In genomic region chr17:80219013-80219776, GRCh38 we compare ENCODE assay signal across 8 cellular contexts. TPM values are rescaled to one million over a fixed set of nuclear protein-coding genes. Genes with fewer than 3 reads are reported as not detected.
DNase-seq lines count a peak whose midpoint lies in the region; ATAC-seq, FAIRE-seq and TF ChIP-seq lines count a peak whose summit lies in the region.

No MANE protein-coding gene starts in this region.

- 34% methylated on average over 15 of the region's 15 CpGs for WGBS in mesenchymal stem cell

- H4K91ac ChIP-seq in mesenchymal stem cell (ENCODE audit: low read length): peak overlapping the region; percentile 95

- H3K4me2 ChIP-seq in mesenchymal stem cell (ENCODE audit: low read length, poor library complexity, severe bottlenecking): peak overlapping the region; percentile 97

- H3K9ac ChIP-seq in mesenchymal stem cell (ENCODE audit: low read length): peak overlapping the region; percentile 98

- no peak overlapping the region for H3K23ac ChIP-seq in mesenchymal stem cell (ENCODE audit: low read length in 2 of 2)

- no peak overlapping the region for H2AFZ ChIP-seq in mesenchymal stem cell (ENCODE audit: low read depth, low read length)

- intact Hi-C loops in activated CD4-positive, alpha-beta memory T cell treated with anti-CD3 and anti-CD28 coated beads for 36 hours (cut with micrococcal nuclease): loop anchor here (1.0 to 2.0 kb wide), 5 partner anchors 35 to 222 kb away; partner anchors contain the start of gene EIF4A3

- H4K8ac ChIP-seq in mesenchymal stem cell (ENCODE audit: low read length): peak overlapping the region; percentile 90

- H3K4me3 ChIP-seq in mesenchymal stem cell (ENCODE audit: insufficient read depth in 1 of 2, low read depth in 1 of 2, low read length in 2 of 2): peak overlapping the region; percentile 81 to 97

- DNase-seq in GM12892 (ENCODE audit: insufficient read length): peak; percentile 75
- DNase-seq in NCI-H82 treated with DMSO at 0.1 percent for 48 hours (lab: John Stamatoyannopoulos, UW; ENCODE audit: unreplicated experiment): peak; percentile 29
- DNase-seq in activated CD4-positive, alpha-beta memory T cell treated with anti-CD3 and anti-CD28 coated beads for 36 hours: peak; percentile 98
- DNase-seq in effector CD8-positive, alpha-beta T cell (lab: John Stamatoyannopoulos, UW): peak; percentile 81
- DNase-seq in mesenchymal stem cell: peak; percentile 88
- DNase-seq in stimulated activated CD8-positive, alpha-beta memory T cell treated with anti-CD3 and anti-CD28 coated beads, Interleukin-15, amount 100 ng/mL, for 4 hours (ENCODE audit: low read depth in 2 of 2): peak; percentile 82 to 89

- H3K27me3 ChIP-seq in mesenchymal stem cell (ENCODE audit: control insufficient read depth in 1 of 2, insufficient read depth in 1 of 2, low read length in 2 of 2): no peaks in the 10 kb centered on the region

- peaks cover 16% of the 10 kb centered on the region for H3K36me3 Mint-ChIP-seq in activated CD4-positive, alpha-beta memory T cell treated with anti-CD3 and anti-CD28 coated beads for 36 hours

- peak overlapping the region; percentile 34 for H2AK5ac ChIP-seq in mesenchymal stem cell (ENCODE audit: low read length, severe bottlenecking)

- peaks cover 21% of the 10 kb centered on the region for H3K4me1 ChIP-seq in mesenchymal stem cell (ENCODE audit: control insufficient read depth, insufficient read depth, low read depth, low read length)

- peak; percentile 62 for ATAC-seq in HG03066 (IDR thresholded peaks at IDR 0.05; ENCODE audit: low read depth, unreplicated experiment)
- ATAC-seq in HG03521 (IDR thresholded peaks at IDR 0.05; ENCODE audit: unreplicated experiment): no peak

- H3K4me1 Mint-ChIP-seq in activated CD4-positive, alpha-beta memory T cell treated with anti-CD3 and anti-CD28 coated beads for 36 hours (ENCODE audit: low read depth): peaks cover 38% of the 10 kb centered on the region

- CTCF ChIA-PET in activated CD4-positive, alpha-beta memory T cell treated with anti-CD3 and anti-CD28 coated beads for 36 hours (lab: Charles Lee): interaction anchor here (0.9 to 2.2 kb wide), 3 partner anchors 35 to 118 kb away, joined by 3 to 7 read pairs (median 4); partner anchors contain the start of gene GAA

- no peak overlapping the region for H2BK5ac ChIP-seq in mesenchymal stem cell (ENCODE audit: low read depth, low read length, poor library complexity, severe bottlenecking)

- peak overlapping the region; percentile 9 to 97 for H3K4ac ChIP-seq in mesenchymal stem cell (ENCODE audit: low read depth in 1 of 2, low read length in 2 of 2)

- peak overlapping the region; percentile 81 for H2BK120ac ChIP-seq in mesenchymal stem cell (ENCODE audit: low read depth, low read length)

- no peak overlapping the region for H3K14ac ChIP-seq in mesenchymal stem cell (ENCODE audit: low read length in 2 of 2)

- peaks cover 50 to 61% of the 10 kb centered on the region in 2 experiments for H3K36me3 ChIP-seq in mesenchymal stem cell (ENCODE audit: control insufficient read depth in 1 of 2, insufficient read depth in 2 of 2, low read depth in 1 of 2, low read length in 2 of 2)

- H3K9me3 ChIP-seq in mesenchymal stem cell (ENCODE audit: control insufficient read depth, low read length): no peaks in the 10 kb centered on the region

- no peaks in the 10 kb centered on the region for H3K9me3 Mint-ChIP-seq in activated CD4-positive, alpha-beta memory T cell treated with anti-CD3 and anti-CD28 coated beads for 36 hours

- no peak for TF ChIP-seq POLR2A in GM12892 (IDR thresholded peaks at IDR 0.05; ENCODE audit: low read depth, low read length)

- peak overlapping the region; percentile 91 for H3K27ac Mint-ChIP-seq in activated CD4-positive, alpha-beta memory T cell treated with anti-CD3 and anti-CD28 coated beads for 36 hours

- H3K27ac ChIP-seq in mesenchymal stem cell (ENCODE audit: low read length, poor library complexity, severe bottlenecking): peak overlapping the region; percentile 63

- peak overlapping the region; percentile 28 to 92 for H3K18ac ChIP-seq in mesenchymal stem cell (ENCODE audit: low read depth in 1 of 2, low read length in 2 of 2)

- no peaks in the 10 kb centered on the region for H3K27me3 Mint-ChIP-seq in activated CD4-positive, alpha-beta memory T cell treated with anti-CD3 and anti-CD28 coated beads for 36 hours

- H3K4me3 Mint-ChIP-seq in activated CD4-positive, alpha-beta memory T cell treated with anti-CD3 and anti-CD28 coated beads for 36 hours: peak overlapping the region; percentile 89

- POLR2A ChIA-PET in activated CD4-positive, alpha-beta memory T cell treated with anti-CD3 and anti-CD28 coated beads for 36 hours (lab: Charles Lee): interaction anchor here (0.7 to 2.0 kb wide), 8 partner anchors 10 to 77 kb away, joined by 3 to 11 read pairs (median 4); partner anchors contain the start of gene RNF213

- H2BK12ac ChIP-seq in mesenchymal stem cell (ENCODE audit: low read length in 2 of 2): peak overlapping the region; percentile 26 to 44

- peak overlapping the region; percentile 90 for H2BK15ac ChIP-seq in mesenchymal stem cell (ENCODE audit: low read depth, poor library complexity, severe bottlenecking)

- peak; percentile 88 for FAIRE-seq in GM12892 (lab: Jason Lieb, UNC)

- H3K79me1 ChIP-seq in mesenchymal stem cell (replicated peaks; ENCODE audit: low read length, poor library complexity, severe bottlenecking): peaks cover 42% of the 10 kb centered on the region

RNA-seq across cellular contexts. Expression of gene SGSH, which starts 0.9 kb away (rescaled TPM):
- polyA plus RNA-seq in GM12892 (2012; ENCODE audit: missing spikeins): 9.6 TPM
- total RNA-seq in activated CD4-positive, alpha-beta memory T cell treated with anti-CD3 and anti-CD28 coated beads for 36 hours: 10 to 100 TPM; 37.4 to 44.7 TPM
- polyA plus RNA-seq in mesenchymal stem cell (2013, experiment 1 of 2): 59.2 TPM
- polyA plus RNA-seq in mesenchymal stem cell (2013, experiment 2 of 2): 59.8 TPM

RNA-seq across cellular contexts. Expression of gene SLC26A11, which starts 1.0 kb away (rescaled TPM):
- 2.0 TPM for polyA plus RNA-seq in GM12892 (2012; ENCODE audit: missing spikeins)
- 10 to 100 TPM; 10.1 to 10.6 TPM for total RNA-seq in activated CD4-positive, alpha-beta memory T cell treated with anti-CD3 and anti-CD28 coated beads for 36 hours
- polyA plus RNA-seq in mesenchymal stem cell (2013, experiment 1 of 2): 16.2 TPM
- polyA plus RNA-seq in mesenchymal stem cell (2013, experiment 2 of 2): 15.6 TPM

RNA-seq across cellular contexts. Expression of gene RNF213, which starts 41.5 kb away (rescaled TPM):
- 98.6 TPM for polyA plus RNA-seq in GM12892 (2012; ENCODE audit: missing spikeins)
- total RNA-seq in activated CD4-positive, alpha-beta memory T cell treated with anti-CD3 and anti-CD28 coated beads for 36 hours: 100 to 1,000 TPM; 421 to 440 TPM
- 21.7 TPM for polyA plus RNA-seq in mesenchymal stem cell (2013, experiment 1 of 2)
- polyA plus RNA-seq in mesenchymal stem cell (2013, experiment 2 of 2): 18.9 TPM

RNA-seq across cellular contexts. Expression of gene CARD14, which starts 49.4 kb away (rescaled TPM):
- polyA plus RNA-seq in GM12892 (2012; ENCODE audit: missing spikeins): 0.21 TPM
- not detected for total RNA-seq in activated CD4-positive, alpha-beta memory T cell treated with anti-CD3 and anti-CD28 coated beads for 36 hours
- 0.01 TPM for polyA plus RNA-seq in mesenchymal stem cell (2013, experiment 1 of 2)
- polyA plus RNA-seq in mesenchymal stem cell (2013, experiment 2 of 2): 0.07 TPM

Comparison
In these comparisons a context has a peak if more than half of its experiments do, and no peak if none do; other contexts are left out.
1. DNase-seq: peak in every context shown above with its lines; median percentile 98 in activated CD4-positive, alpha-beta memory T cell treated with anti-CD3 and anti-CD28 coated beads for 36 hours; 88 in mesenchymal stem cell; 86 in stimulated activated CD8-positive, alpha-beta memory T cell treated with anti-CD3 and anti-CD28 coated beads, Interleukin-15, amount 100 ng/mL, for 4 hours; 81 in effector CD8-positive, alpha-beta T cell; 75 in GM12892; 29 in NCI-H82 treated with DMSO at 0.1 percent for 48 hours.